In the genomic region with DNA sequence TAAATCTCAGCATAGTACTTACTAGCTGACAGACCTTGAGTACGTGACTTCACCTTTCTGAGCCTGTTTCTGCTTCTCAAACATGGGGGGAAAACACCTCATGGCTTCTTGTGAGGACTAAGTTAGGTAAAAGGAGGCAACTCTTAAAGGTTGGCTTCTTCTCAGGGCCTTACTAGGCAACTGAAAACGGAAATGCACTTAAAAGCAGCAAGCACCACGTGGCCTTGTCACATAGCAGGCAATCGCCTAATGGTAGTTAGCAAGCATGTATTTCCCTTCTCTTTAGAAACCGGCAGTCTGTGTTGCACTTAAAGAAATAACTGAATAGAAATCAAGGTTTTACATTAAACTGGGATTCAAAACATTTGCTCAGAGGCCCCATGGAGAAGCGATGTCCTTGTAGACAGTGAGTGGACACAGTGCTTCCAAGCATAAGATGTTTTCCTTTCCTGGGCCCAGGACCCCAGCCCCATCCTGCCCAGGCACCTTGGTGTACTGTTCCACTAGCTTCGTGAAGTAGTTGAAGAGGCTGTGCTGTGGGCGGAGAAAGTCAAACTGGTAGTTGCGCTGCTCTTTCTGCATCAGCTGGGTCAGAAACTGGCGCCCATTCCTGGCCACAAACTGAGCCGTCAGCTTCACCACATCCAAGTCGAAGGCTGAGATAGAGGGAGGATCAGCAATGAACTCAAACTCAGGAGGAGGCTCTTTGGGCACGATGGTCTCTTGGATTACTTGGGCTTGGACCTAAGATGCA, we compare ENCODE assay signal across 19 cellular contexts. TPM values are rescaled to one million over a fixed set of nuclear protein-coding genes. Genes with fewer than 3 reads are reported as not detected.
A peak's percentile ranks its signal among the peaks of the same experiment; 100 is the strongest.
DNase-seq lines count a peak whose midpoint lies in the region; ATAC-seq and TF ChIP-seq lines count a peak whose summit lies in the region.
"Had no signal": no experiment of that assay in that cellular context is flagged by ENCODE, and none has a peak within 500 bp of the region (broad histone marks: within the 10 kb centered on the region; RNA-seq: fewer than 3 reads in every experiment).

No MANE protein-coding gene starts in this region.

- peak overlapping the region in 6 of 8 donors; percentile 11 to 60 (median 34) for H3K4me3 Mint-ChIP-seq in CD4-positive, alpha-beta memory T cell
- H3K4me3 Mint-ChIP-seq in activated T-cell treated with anti-CD3 and anti-CD28 coated beads, Interleukin-2, amount 50 U/mL, for 24 hours = peak overlapping the region; percentile 15
- H3K4me3 Mint-ChIP-seq in naive thymus-derived CD4-positive, alpha-beta T cell = no peak overlapping the region
- H3K4me3 Mint-ChIP-seq: dendritic cell treated with granulocyte-macrophage colony-stimulating factor and Interleukin-4, amounts not matched to agents 40 ng/mL and 50 ng/mL, for 4 days; WTC11 had no signal

- no peaks in the 10 kb centered on the region for H3K9me3 Mint-ChIP-seq in CD4-positive, alpha-beta memory T cell
- no peaks in the 10 kb centered on the region for H3K9me3 Mint-ChIP-seq in activated T-cell treated with anti-CD3 and anti-CD28 coated beads, Interleukin-2, amount 50 U/mL, for 24 hours
- H3K9me3 Mint-ChIP-seq in naive thymus-derived CD4-positive, alpha-beta T cell = no peaks in the 10 kb centered on the region
- H3K9me3 Mint-ChIP-seq: dendritic cell treated with granulocyte-macrophage colony-stimulating factor and Interleukin-4, amounts not matched to agents 40 ng/mL and 50 ng/mL, for 4 days; WTC11 had no signal

- ATAC-seq in naive thymus-derived CD4-positive, alpha-beta T cell = peak; percentile 37
- ATAC-seq in HG02938 (IDR thresholded peaks at IDR 0.05; ENCODE audit: unreplicated experiment) = no peak
- ATAC-seq: WTC11 had no signal

- DNase-seq in activated T-cell treated with anti-CD3 and anti-CD28 coated beads for 24 hours (ENCODE audit: low read depth) (peak; percentile 14), activated T-cell treated with anti-CD3 and anti-CD28 coated beads for 4 hours (no peak), colonic mucosa (no peak), SKM-1 (lab: John Stamatoyannopoulos, UW; ENCODE audit: unreplicated experiment) (no peak)
- DNase-seq in CD4-positive, alpha-beta memory T cell = peak in 4 of 5 donors; percentile 17 to 36 (median 25)
- no peak for DNase-seq in activated T-cell treated with anti-CD3 and anti-CD28 coated beads, Interleukin-2, amount 50 U/mL, for 24 hours
- DNase-seq in naive thymus-derived CD4-positive, alpha-beta T cell = no peak
- DNase-seq: ACHN, EL, head of caudate nucleus, MG63, NCI-H1436 treated with DMSO at 0.1 percent for 48 hours, NCI-H524 treated with DMSO at 0.1 percent for 48 hours, T1000 had no signal

- intact Hi-C loops in CD4-positive, alpha-beta memory T cell (cut with micrococcal nuclease) = no loop called here
- intact Hi-C loops in naive thymus-derived CD4-positive, alpha-beta T cell (cut with micrococcal nuclease) = no loop called here
- intact Hi-C loops in colonic mucosa (cut with DNase I) = no loop called here

- no peaks in the 10 kb centered on the region for H3K27me3 Mint-ChIP-seq in CD4-positive, alpha-beta memory T cell
- H3K27me3 Mint-ChIP-seq in activated T-cell treated with anti-CD3 and anti-CD28 coated beads, Interleukin-2, amount 50 U/mL, for 24 hours = no peaks in the 10 kb centered on the region
- no peaks in the 10 kb centered on the region for H3K27me3 Mint-ChIP-seq in naive thymus-derived CD4-positive, alpha-beta T cell
- H3K27me3 Mint-ChIP-seq: dendritic cell treated with granulocyte-macrophage colony-stimulating factor and Interleukin-4, amounts not matched to agents 40 ng/mL and 50 ng/mL, for 4 days had no signal

- CTCF ChIA-PET in CD4-positive, alpha-beta memory T cell (lab: Charles Lee; ENCODE audit: partially characterized antibody) = interaction anchor here (2.1 kb wide), 1 partner anchor 59 kb away, joined by 4 read pairs; no protein-coding TSS in a partner anchor
- CTCF ChIA-PET in naive thymus-derived CD4-positive, alpha-beta T cell (lab: Charles Lee) = interaction anchor here (0.6 kb wide), 1 partner anchor 720 kb away, joined by 3 read pairs; no protein-coding TSS in a partner anchor

- H3K27me3 ChIP-seq in CD4-positive, alpha-beta memory T cell (ENCODE audit: insufficient read depth, low read length) = no peaks in the 10 kb centered on the region
- no peaks in the 10 kb centered on the region for H3K27me3 ChIP-seq in naive thymus-derived CD4-positive, alpha-beta T cell (ENCODE audit: control insufficient read depth in 2 of 2, insufficient read depth in 2 of 2, low read length in 2 of 2)
- no peaks in the 10 kb centered on the region for H3K27me3 ChIP-seq in colonic mucosa
- H3K27me3 ChIP-seq: BLaER1 treated with 17β-estradiol and CSF1 and Interleukin-3, amounts not matched to agents 10 nM and 100 nM; MG63 had no signal

- no peaks in the 10 kb centered on the region for H3K9me3 ChIP-seq in CD4-positive, alpha-beta memory T cell (ENCODE audit: control insufficient read depth in 1 of 2, low read length in 2 of 2)
- no peaks in the 10 kb centered on the region for H3K9me3 ChIP-seq in naive thymus-derived CD4-positive, alpha-beta T cell (ENCODE audit: control insufficient read depth in 2 of 3, low read length in 3 of 3)
- no peaks in the 10 kb centered on the region for H3K9me3 ChIP-seq in colonic mucosa
- H3K9me3 ChIP-seq: BLaER1 treated with 17β-estradiol and CSF1 and Interleukin-3, amounts not matched to agents 10 nM and 100 nM; MG63 had no signal

- peak overlapping the region; percentile 57 to 87 (median 69) for H3K27ac Mint-ChIP-seq in CD4-positive, alpha-beta memory T cell
- H3K27ac Mint-ChIP-seq in activated T-cell treated with anti-CD3 and anti-CD28 coated beads, Interleukin-2, amount 50 U/mL, for 24 hours = peak overlapping the region; percentile 91
- peak overlapping the region in 5 of 9 donors; percentile 21 to 69 (median 40) for H3K27ac Mint-ChIP-seq in naive thymus-derived CD4-positive, alpha-beta T cell
- H3K27ac Mint-ChIP-seq: dendritic cell treated with granulocyte-macrophage colony-stimulating factor and Interleukin-4, amounts not matched to agents 40 ng/mL and 50 ng/mL, for 4 days; WTC11 had no signal

- no peak overlapping the region for H3K4me3 ChIP-seq in CD4-positive, alpha-beta memory T cell (ENCODE audit: low read length in 2 of 2)
- no peak overlapping the region for H3K4me3 ChIP-seq in naive thymus-derived CD4-positive, alpha-beta T cell (ENCODE audit: low read length)
- no peak overlapping the region for H3K4me3 ChIP-seq in colonic mucosa
- H3K4me3 ChIP-seq: BLaER1 treated with 17β-estradiol and CSF1 and Interleukin-3, amounts not matched to agents 10 nM and 100 nM; MG63; SK-N-MC had no signal

- peaks cover 70 to 88% of the 10 kb centered on the region in 2 donors for H3K36me3 Mint-ChIP-seq in CD4-positive, alpha-beta memory T cell
- peaks cover 99% of the 10 kb centered on the region for H3K36me3 Mint-ChIP-seq in activated T-cell treated with anti-CD3 and anti-CD28 coated beads, Interleukin-2, amount 50 U/mL, for 24 hours (ENCODE audit: low read depth)
- H3K36me3 Mint-ChIP-seq in naive thymus-derived CD4-positive, alpha-beta T cell = peaks cover 8 to 56% (median 22%) of the 10 kb centered on the region in 5 donors

- H3K9ac ChIP-seq in colonic mucosa (ENCODE audit: low read depth in 2 of 2, low read length in 2 of 2) = no peak overlapping the region
- H3K9ac ChIP-seq: BLaER1 treated with 17β-estradiol and CSF1 and Interleukin-3, amounts not matched to agents 10 nM and 100 nM had no signal

- POLR2A ChIA-PET in CD4-positive, alpha-beta memory T cell (lab: Charles Lee; ENCODE audit: partially characterized antibody) = interaction anchor here (1.1 to 3.3 kb wide), 3 partner anchors 17 to 47 kb away, joined by 3 to 21 read pairs (median 4); a partner anchor contains a TSS
- POLR2A ChIA-PET in naive thymus-derived CD4-positive, alpha-beta T cell (lab: Charles Lee) = interaction anchor here (0.9 to 48.9 kb wide), 3 partner anchors 8 to 43 kb away, joined by 3 to 1265 read pairs (median 3); a partner anchor contains a TSS

- H3K4me1 Mint-ChIP-seq in CD4-positive, alpha-beta memory T cell = peaks cover 25 to 48% (median 33%) of the 10 kb centered on the region in 4 donors
- peaks cover 51% of the 10 kb centered on the region for H3K4me1 Mint-ChIP-seq in activated T-cell treated with anti-CD3 and anti-CD28 coated beads, Interleukin-2, amount 50 U/mL, for 24 hours (ENCODE audit: low read depth)
- H3K4me1 Mint-ChIP-seq in naive thymus-derived CD4-positive, alpha-beta T cell = peaks cover 13 to 39% (median 23%) of the 10 kb centered on the region in 7 donors
- H3K4me1 Mint-ChIP-seq: WTC11 had no signal

- peaks cover 50% of the 10 kb centered on the region for H3K4me1 ChIP-seq in CD4-positive, alpha-beta memory T cell (ENCODE audit: insufficient read depth, low read length)
- peaks cover 10 to 12% of the 10 kb centered on the region in 2 donors for H3K4me1 ChIP-seq in naive thymus-derived CD4-positive, alpha-beta T cell (ENCODE audit: control insufficient read depth in 2 of 2, insufficient read depth in 2 of 2, low read length in 2 of 2)
- H3K4me1 ChIP-seq in colonic mucosa = no peaks in the 10 kb centered on the region

- peak overlapping the region; percentile 23 for H3K27ac ChIP-seq in CD4-positive, alpha-beta memory T cell (ENCODE audit: low read depth, low read length)
- H3K27ac ChIP-seq in naive thymus-derived CD4-positive, alpha-beta T cell (ENCODE audit: low read depth, low read length) = no peak overlapping the region
- H3K27ac ChIP-seq in colonic mucosa = no peak overlapping the region
- H3K27ac ChIP-seq: BLaER1 treated with 17β-estradiol and CSF1 and Interleukin-3, amounts not matched to agents 10 nM and 100 nM; SK-N-MC had no signal

- TF ChIP-seq CTCF in colonic mucosa (IDR thresholded peaks at IDR 0.05) = no peak

- H3K36me3 ChIP-seq in CD4-positive, alpha-beta memory T cell (ENCODE audit: insufficient read depth, low read length) = peaks cover 82% of the 10 kb centered on the region
- peaks cover 58 to 97% (median 59%) of the 10 kb centered on the region in 3 experiments for H3K36me3 ChIP-seq in naive thymus-derived CD4-positive, alpha-beta T cell (ENCODE audit: control insufficient read depth in 2 of 3, insufficient read depth in 3 of 3, low read length in 3 of 3)
- peaks cover 64% of the 10 kb centered on the region for H3K36me3 ChIP-seq in colonic mucosa

RNA-seq across cellular contexts. Expression of a gene that starts 12.1 kb away (rescaled TPM):
- 100 to 1,000 TPM; 279 to 301 TPM for total RNA-seq in CD4-positive, alpha-beta memory T cell
- 100 to 1,000 TPM in 1 of 2 donors, 10 to 100 TPM in 1; 44.0 to 155 TPM for polyA plus RNA-seq in CD4-positive, alpha-beta memory T cell
- total RNA-seq in naive thymus-derived CD4-positive, alpha-beta T cell = 100 to 1,000 TPM; 267 to 341 (median 284) TPM
- polyA plus RNA-seq in naive thymus-derived CD4-positive, alpha-beta T cell = 100 to 1,000 TPM in 1 of 2 donors, 10 to 100 TPM in 1; 83.2 to 115 TPM
- 100 to 1,000 TPM; 151 to 194 TPM for total RNA-seq in colonic mucosa

RNA-seq across cellular contexts. Expression of a gene that starts 12.2 kb away (rescaled TPM):
- total RNA-seq in CD4-positive, alpha-beta memory T cell = 1 to 10 TPM; 2.1 to 3.0 TPM
- polyA plus RNA-seq in CD4-positive, alpha-beta memory T cell = 1 to 10 TPM in 1 of 2 donors, under 1 TPM in 1; 0.38 to 3.9 TPM
- 1 to 10 TPM; 1.8 to 6.9 (median 3.2) TPM for total RNA-seq in naive thymus-derived CD4-positive, alpha-beta T cell
- 1 to 10 TPM; 1.4 to 2.1 TPM for polyA plus RNA-seq in naive thymus-derived CD4-positive, alpha-beta T cell
- 1 to 10 TPM; 1.1 to 1.6 TPM for total RNA-seq in colonic mucosa

RNA-seq across cellular contexts. Expression of a gene that starts 17.9 kb away (rescaled TPM):
- total RNA-seq in CD4-positive, alpha-beta memory T cell = 10 to 100 TPM; 62.2 to 76.8 TPM
- 10 to 100 TPM; 60.6 to 61.6 TPM for polyA plus RNA-seq in CD4-positive, alpha-beta memory T cell
- total RNA-seq in naive thymus-derived CD4-positive, alpha-beta T cell = 10 to 100 TPM; 47.2 to 73.8 (median 70.9) TPM
- 10 to 100 TPM; 62.6 to 84.7 TPM for polyA plus RNA-seq in naive thymus-derived CD4-positive, alpha-beta T cell
- 10 to 100 TPM; 34.3 to 35.8 TPM for total RNA-seq in colonic mucosa

RNA-seq across cellular contexts. Expression of a gene that starts 42.6 kb away (rescaled TPM):
- 1 to 10 TPM; 6.1 to 6.6 TPM for total RNA-seq in CD4-positive, alpha-beta memory T cell
- polyA plus RNA-seq in CD4-positive, alpha-beta memory T cell = under 1 TPM; 0.29 to 0.53 TPM
- 10 to 100 TPM in 1 of 5 experiments, 1 to 10 TPM in 4; 4.3 to 10.8 (median 5.3) TPM for total RNA-seq in naive thymus-derived CD4-positive, alpha-beta T cell
- 1 to 10 TPM in 1 of 2 donors, under 1 TPM in 1; 0.08 to 1.1 TPM for polyA plus RNA-seq in naive thymus-derived CD4-positive, alpha-beta T cell
- 1 to 10 TPM; 5.8 to 9.4 TPM for total RNA-seq in colonic mucosa

RNA-seq across cellular contexts. Expression of a gene that starts 52.2 kb away (rescaled TPM):
- total RNA-seq in CD4-positive, alpha-beta memory T cell = 1 to 10 TPM; 6.0 to 8.6 TPM
- polyA plus RNA-seq in CD4-positive, alpha-beta memory T cell = 10 to 100 TPM in 1 of 2 donors, 1 to 10 TPM in 1; 9.7 to 13.8 TPM
- 100 to 1,000 TPM in 1 of 5 experiments, 10 to 100 TPM in 4; 10.7 to 147 (median 16.5) TPM for total RNA-seq in naive thymus-derived CD4-positive, alpha-beta T cell
- 10 to 100 TPM; 12.7 to 20.7 TPM for polyA plus RNA-seq in naive thymus-derived CD4-positive, alpha-beta T cell
- 10 to 100 TPM in 1 of 2 donors, 1 to 10 TPM in 1; 2.0 to 10.3 TPM for total RNA-seq in colonic mucosa

Comparison
In these comparisons a context has a peak if more than half of its experiments do, and no peak if none do; other contexts are left out.
1. DNase-seq: peak in activated T-cell treated with anti-CD3 and anti-CD28 coated beads for 24 hours (single experiment) and CD4-positive, alpha-beta memory T cell (4 of 5); none in activated T-cell treated with anti-CD3 and anti-CD28 coated beads for 4 hours (single experiment), activated T-cell treated with anti-CD3 and anti-CD28 coated beads, Interleukin-2, amount 50 U/mL, for 24 hours (single experiment), naive thymus-derived CD4-positive, alpha-beta T cell (0 of 9), colonic mucosa (single experiment) and SKM-1 (single experiment).
2. H3K27ac Mint-ChIP-seq: peak in every context shown above with its lines; median percentile 91 in activated T-cell treated with anti-CD3 and anti-CD28 coated beads, Interleukin-2, amount 50 U/mL, for 24 hours; 69 in CD4-positive, alpha-beta memory T cell; 40 in naive thymus-derived CD4-positive, alpha-beta T cell.
3. H3K4me3 Mint-ChIP-seq: peak in CD4-positive, alpha-beta memory T cell (6 of 8) and activated T-cell treated with anti-CD3 and anti-CD28 coated beads, Interleukin-2, amount 50 U/mL, for 24 hours (single experiment); none in naive thymus-derived CD4-positive, alpha-beta T cell (0 of 10).